Comparison of ENCODE assay signal across 7 cellular contexts in genomic region chr15:78393137-78393536, GRCh38. TPM values are rescaled to one million over a fixed set of nuclear protein-coding genes. Genes with fewer than 3 reads are reported as not detected.
"Had no signal": no experiment of that assay in that cellular context is flagged by ENCODE, and none has a peak within 500 bp of the region (broad histone marks: within the 10 kb centered on the region; RNA-seq: fewer than 3 reads in every experiment).

No MANE protein-coding gene starts in this region.

- H3K4me2 ChIP-seq: GM23338 had no signal

- H3K27ac Mint-ChIP-seq: GM23338 had no signal

- H3K4me3 Mint-ChIP-seq: GM23338 had no signal

- DNase-seq: H7, IMR-90 had no signal

- H3K4me3 ChIP-seq: GM23338, HAP-1, K562 had no signal

- H3K9me3 Mint-ChIP-seq: GM23338 had no signal

- H3K36me3 ChIP-seq: HAP-1 had no signal

- H3K4me1 ChIP-seq: HAP-1 had no signal

- H3K9me3 ChIP-seq: HAP-1 had no signal

RNA-seq across cellular contexts. Expression of gene CRABP1, which starts 53.0 kb away (rescaled TPM):
- total RNA-seq: H4, HT-29, IMR-90 had no signal
- polyA plus RNA-seq: IMR-90, K562 had no signal
